Comparison of ENCODE assay signal across 12 cellular contexts in genomic region chr5:160460377-160461049, GRCh38. TPM values are rescaled to one million over a fixed set of nuclear protein-coding genes. Genes with fewer than 3 reads are reported as not detected.
DNase-seq lines count a peak whose midpoint lies in the region; ATAC-seq and TF ChIP-seq lines count a peak whose summit lies in the region.
"Had no signal": no experiment of that assay in that cellular context is flagged by ENCODE, and none has a peak within 500 bp of the region (broad histone marks: within the 10 kb centered on the region; RNA-seq: fewer than 3 reads in every experiment).

No MANE protein-coding gene starts in this region.

- TF ChIP-seq EP300 in suprapubic skin (IDR thresholded peaks at IDR 0.05), result no peak

- no peak overlapping the region for H3K27ac ChIP-seq in GM23248
- H3K27ac ChIP-seq in SU-DHL-6 (ENCODE audit: low read depth, low read length), result no peak overlapping the region
- H3K27ac ChIP-seq in suprapubic skin, result no peak overlapping the region

- in situ Hi-C loops in GM23248 (cut with MboI), result no loop called here

- H3K79me2 ChIP-seq in GM23248 (ENCODE audit: insufficient read depth) (no peaks in the 10 kb centered on the region), SU-DHL-6 (ENCODE audit: insufficient read depth, low read length) (no peaks in the 10 kb centered on the region)

- H3K9me2 ChIP-seq in GM23248 (ENCODE audit: insufficient read depth) (no peaks in the 10 kb centered on the region), SU-DHL-6 (replicated peaks; ENCODE audit: insufficient read depth, low read length) (no peaks in the 10 kb centered on the region)

- H3K4me1 ChIP-seq in GM23248 (ENCODE audit: insufficient read depth), result peaks cover 12% of the 10 kb centered on the region
- peaks cover 4% of the 10 kb centered on the region for H3K4me1 ChIP-seq in suprapubic skin

- H2AFZ ChIP-seq in GM23248 (no peak overlapping the region), SU-DHL-6 (ENCODE audit: low read depth, low read length, severe bottlenecking) (no peak overlapping the region)

- ATAC-seq in HG02642 (IDR thresholded peaks at IDR 0.05; ENCODE audit: poor library complexity, unreplicated experiment) (no peak), GM21447 (IDR thresholded peaks at IDR 0.05; ENCODE audit: unreplicated experiment) (no peak)

- TF ChIP-seq CTCF in BJ (IDR thresholded peaks at IDR 0.05; ENCODE audit: insufficient read depth, low read depth, low read length), result peak; percentile 28
- peak; percentile 33 for TF ChIP-seq CTCF in SU-DHL-6 (IDR thresholded peaks at IDR 0.05; ENCODE audit: insufficient read depth, low read length, poor library complexity, severe bottlenecking)
- no peak for TF ChIP-seq CTCF in suprapubic skin (IDR thresholded peaks at IDR 0.05)

- no peaks in the 10 kb centered on the region for H3K36me3 ChIP-seq in BJ (ENCODE audit: control insufficient read depth, insufficient read depth, low read length)
- H3K36me3 ChIP-seq in GM23248 (ENCODE audit: low read depth), result no peaks in the 10 kb centered on the region
- no peaks in the 10 kb centered on the region for H3K36me3 ChIP-seq in SU-DHL-6 (ENCODE audit: low read length)
- H3K36me3 ChIP-seq in suprapubic skin, result no peaks in the 10 kb centered on the region

- H3F3A ChIP-seq in GM23248 (ENCODE audit: insufficient read depth) (0 out of 2 replicates have a peak, but pooled peaks cover 5% of the 10 kb centered on the region), SU-DHL-6 (ENCODE audit: insufficient read depth) (no peaks in the 10 kb centered on the region)

- H3K4me3 ChIP-seq in BJ (ENCODE audit: low read depth, low read length) (no peak overlapping the region), GM23248 (no peak overlapping the region), SU-DHL-6 (ENCODE audit: insufficient read depth, low read length, poor library complexity, severe bottlenecking) (no peak overlapping the region), suprapubic skin (no peak overlapping the region)

- POLR2A ChIA-PET in BJ (lab: Charles Lee), result no interaction called here

- H3K9ac ChIP-seq in GM23248, result no peak overlapping the region
- no peak overlapping the region for H3K9ac ChIP-seq in SU-DHL-6 (ENCODE audit: low read length)

- CTCF ChIA-PET in BJ (lab: Yijun Ruan, JAX), result interaction anchor here (0.6 to 1.9 kb wide), 3 partner anchors 19 to 127 kb away, joined by 3 to 16 read pairs (median 5); no protein-coding TSS in a partner anchor

- no peaks in the 10 kb centered on the region for H3K9me3 ChIP-seq in GM23248 (ENCODE audit: low read depth)
- H3K9me3 ChIP-seq in SU-DHL-6 (ENCODE audit: insufficient read depth, low read length), result no peaks in the 10 kb centered on the region
- no peaks in the 10 kb centered on the region for H3K9me3 ChIP-seq in suprapubic skin

- H4K20me1 ChIP-seq in GM23248 (ENCODE audit: insufficient read depth) (no peaks in the 10 kb centered on the region), SU-DHL-6 (ENCODE audit: low read depth, low read length) (no peaks in the 10 kb centered on the region)

- no peak for TF ChIP-seq POLR2A in suprapubic skin (IDR thresholded peaks at IDR 0.05)

- H3K4me2 ChIP-seq in GM23248 (ENCODE audit: unreplicated experiment) (no peak overlapping the region), SU-DHL-6 (ENCODE audit: low read depth, low read length, poor library complexity, severe bottlenecking) (no peak overlapping the region)

- 66 to 70% methylated on average over 4 of the region's 4 CpGs for WGBS in GM23248 (ENCODE audit: low coverage in 1 of 2, low lambda C conversion rate in 2 of 2, missing lambda C conversion rate in 2 of 2), 2 experiments
- WGBS in suprapubic skin, result 85% methylated on average over 4 of the region's 4 CpGs

- H3K27me3 ChIP-seq in BJ (ENCODE audit: control insufficient read depth, insufficient read depth, low read length) (no peaks in the 10 kb centered on the region), GM23248 (replicated peaks; ENCODE audit: insufficient read depth) (no peaks in the 10 kb centered on the region), SU-DHL-6 (ENCODE audit: low read length) (no peaks in the 10 kb centered on the region), suprapubic skin (no peaks in the 10 kb centered on the region)

- DNase-seq in BJ (ENCODE audit: low read depth) (no peak), GM23248 (peak; percentile 33), kidney glomerular epithelial cell (lab: John Stamatoyannopoulos, UW) (peak; percentile 64), suprapubic skin (ENCODE audit: low spot score in 2 of 2) (no peak)
- no peak for DNase-seq in activated naive CD4-positive, alpha-beta T cell (lab: John Stamatoyannopoulos, UW)
- DNase-seq: activated CD4-positive, CD25-positive, alpha-beta regulatory T cell treated with anti-CD3 and anti-CD28 coated beads, Interleukin-2, amount 50 U/mL, for 72 hours; CD8-positive, alpha-beta memory T cell; central memory CD4-positive, alpha-beta T cell; erythroblast had no signal

RNA-seq across cellular contexts. Expression of gene PTTG1, which starts 38.9 kb away (rescaled TPM):
- polyA plus RNA-seq in BJ (2011; rRNA removed), result 59.3 and 109 TPM in 2 replicates
- polyA minus RNA-seq in BJ (2011; rRNA and poly(A)+ RNA removed), result 13.8 and 16.1 TPM in 2 replicates
- total RNA-seq in GM23248 (2014; rRNA removed; shearing (Covaris generic)), result 22.8 and 49.0 TPM in 2 replicates
- 94.9 and 96.0 TPM in 2 replicates for polyA plus RNA-seq in GM23248 (2016; fragmentation: Nextera tagmentation; extraction: Ambion mirVana)
- 10 to 100 TPM; 31.7 to 98.9 (median 49.9) TPM for total RNA-seq in suprapubic skin

RNA-seq across cellular contexts. Expression of gene SLU7, which starts 41.6 kb away (rescaled TPM):
- polyA plus RNA-seq in BJ (2011; rRNA removed) (12.5 and 28.2 TPM in 2 replicates), GM23248 (2016; fragmentation: Nextera tagmentation; extraction: Ambion mirVana) (54.3 and 66.3 TPM in 2 replicates)
- polyA minus RNA-seq in BJ (2011; rRNA and poly(A)+ RNA removed), result 8.1 and 8.2 TPM in 2 replicates
- total RNA-seq in GM23248 (2014; rRNA removed; shearing (Covaris generic)), result 32.1 and 52.2 TPM in 2 replicates
- total RNA-seq in suprapubic skin, result 100 to 1,000 TPM in 1 of 4 donors, 10 to 100 TPM in 3; 48.1 to 118 (median 83.8) TPM

Comparison
In these comparisons a context has a peak if more than half of its experiments do, and no peak if none do; other contexts are left out.
1. DNase-seq: peak in GM23248 (single experiment) and kidney glomerular epithelial cell (single experiment); none in BJ (single experiment), suprapubic skin (0 of 2) and activated naive CD4-positive, alpha-beta T cell (0 of 4).
2. CTCF ChIP-seq: peak in BJ (single experiment) and SU-DHL-6 (single experiment); none in suprapubic skin (0 of 2).